Comparison of ENCODE assay signal across 2 cellular contexts in the genomic region with DNA sequence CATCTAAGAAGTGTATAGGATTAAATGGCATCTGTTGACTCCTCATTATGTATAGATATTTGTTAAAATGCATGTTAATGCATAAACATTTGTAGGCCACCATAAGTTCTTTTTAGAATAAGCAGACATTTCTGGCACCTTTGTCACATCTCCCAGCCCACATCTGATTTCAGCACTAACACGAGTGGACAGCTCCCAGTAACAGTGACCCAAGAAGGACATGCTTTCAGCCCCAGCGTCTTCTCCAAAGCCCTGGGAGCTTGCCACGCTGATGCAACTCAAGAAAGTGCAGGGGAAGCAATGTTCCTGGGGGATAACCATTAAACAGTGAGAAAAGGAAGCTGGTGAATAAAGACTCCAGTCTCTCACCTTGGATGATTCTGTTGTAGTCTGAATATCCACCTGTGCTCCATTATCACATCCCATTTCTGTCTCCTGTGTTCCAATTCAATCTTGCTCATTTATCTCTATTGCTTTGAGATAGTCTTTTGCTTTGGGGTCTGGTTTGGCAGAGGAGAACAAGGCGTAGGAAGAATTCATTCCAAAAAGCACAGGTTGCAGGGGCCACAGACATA.
TF ChIP-seq lines count a peak whose summit lies in the region.

No MANE protein-coding gene starts in this region.

TF ChIP-seq in GM23338, 12 proteins besides CTCF, POLR2A, EP300 and RAD21 (continued from another document):
- TF ChIP-seq, protein P1, sequence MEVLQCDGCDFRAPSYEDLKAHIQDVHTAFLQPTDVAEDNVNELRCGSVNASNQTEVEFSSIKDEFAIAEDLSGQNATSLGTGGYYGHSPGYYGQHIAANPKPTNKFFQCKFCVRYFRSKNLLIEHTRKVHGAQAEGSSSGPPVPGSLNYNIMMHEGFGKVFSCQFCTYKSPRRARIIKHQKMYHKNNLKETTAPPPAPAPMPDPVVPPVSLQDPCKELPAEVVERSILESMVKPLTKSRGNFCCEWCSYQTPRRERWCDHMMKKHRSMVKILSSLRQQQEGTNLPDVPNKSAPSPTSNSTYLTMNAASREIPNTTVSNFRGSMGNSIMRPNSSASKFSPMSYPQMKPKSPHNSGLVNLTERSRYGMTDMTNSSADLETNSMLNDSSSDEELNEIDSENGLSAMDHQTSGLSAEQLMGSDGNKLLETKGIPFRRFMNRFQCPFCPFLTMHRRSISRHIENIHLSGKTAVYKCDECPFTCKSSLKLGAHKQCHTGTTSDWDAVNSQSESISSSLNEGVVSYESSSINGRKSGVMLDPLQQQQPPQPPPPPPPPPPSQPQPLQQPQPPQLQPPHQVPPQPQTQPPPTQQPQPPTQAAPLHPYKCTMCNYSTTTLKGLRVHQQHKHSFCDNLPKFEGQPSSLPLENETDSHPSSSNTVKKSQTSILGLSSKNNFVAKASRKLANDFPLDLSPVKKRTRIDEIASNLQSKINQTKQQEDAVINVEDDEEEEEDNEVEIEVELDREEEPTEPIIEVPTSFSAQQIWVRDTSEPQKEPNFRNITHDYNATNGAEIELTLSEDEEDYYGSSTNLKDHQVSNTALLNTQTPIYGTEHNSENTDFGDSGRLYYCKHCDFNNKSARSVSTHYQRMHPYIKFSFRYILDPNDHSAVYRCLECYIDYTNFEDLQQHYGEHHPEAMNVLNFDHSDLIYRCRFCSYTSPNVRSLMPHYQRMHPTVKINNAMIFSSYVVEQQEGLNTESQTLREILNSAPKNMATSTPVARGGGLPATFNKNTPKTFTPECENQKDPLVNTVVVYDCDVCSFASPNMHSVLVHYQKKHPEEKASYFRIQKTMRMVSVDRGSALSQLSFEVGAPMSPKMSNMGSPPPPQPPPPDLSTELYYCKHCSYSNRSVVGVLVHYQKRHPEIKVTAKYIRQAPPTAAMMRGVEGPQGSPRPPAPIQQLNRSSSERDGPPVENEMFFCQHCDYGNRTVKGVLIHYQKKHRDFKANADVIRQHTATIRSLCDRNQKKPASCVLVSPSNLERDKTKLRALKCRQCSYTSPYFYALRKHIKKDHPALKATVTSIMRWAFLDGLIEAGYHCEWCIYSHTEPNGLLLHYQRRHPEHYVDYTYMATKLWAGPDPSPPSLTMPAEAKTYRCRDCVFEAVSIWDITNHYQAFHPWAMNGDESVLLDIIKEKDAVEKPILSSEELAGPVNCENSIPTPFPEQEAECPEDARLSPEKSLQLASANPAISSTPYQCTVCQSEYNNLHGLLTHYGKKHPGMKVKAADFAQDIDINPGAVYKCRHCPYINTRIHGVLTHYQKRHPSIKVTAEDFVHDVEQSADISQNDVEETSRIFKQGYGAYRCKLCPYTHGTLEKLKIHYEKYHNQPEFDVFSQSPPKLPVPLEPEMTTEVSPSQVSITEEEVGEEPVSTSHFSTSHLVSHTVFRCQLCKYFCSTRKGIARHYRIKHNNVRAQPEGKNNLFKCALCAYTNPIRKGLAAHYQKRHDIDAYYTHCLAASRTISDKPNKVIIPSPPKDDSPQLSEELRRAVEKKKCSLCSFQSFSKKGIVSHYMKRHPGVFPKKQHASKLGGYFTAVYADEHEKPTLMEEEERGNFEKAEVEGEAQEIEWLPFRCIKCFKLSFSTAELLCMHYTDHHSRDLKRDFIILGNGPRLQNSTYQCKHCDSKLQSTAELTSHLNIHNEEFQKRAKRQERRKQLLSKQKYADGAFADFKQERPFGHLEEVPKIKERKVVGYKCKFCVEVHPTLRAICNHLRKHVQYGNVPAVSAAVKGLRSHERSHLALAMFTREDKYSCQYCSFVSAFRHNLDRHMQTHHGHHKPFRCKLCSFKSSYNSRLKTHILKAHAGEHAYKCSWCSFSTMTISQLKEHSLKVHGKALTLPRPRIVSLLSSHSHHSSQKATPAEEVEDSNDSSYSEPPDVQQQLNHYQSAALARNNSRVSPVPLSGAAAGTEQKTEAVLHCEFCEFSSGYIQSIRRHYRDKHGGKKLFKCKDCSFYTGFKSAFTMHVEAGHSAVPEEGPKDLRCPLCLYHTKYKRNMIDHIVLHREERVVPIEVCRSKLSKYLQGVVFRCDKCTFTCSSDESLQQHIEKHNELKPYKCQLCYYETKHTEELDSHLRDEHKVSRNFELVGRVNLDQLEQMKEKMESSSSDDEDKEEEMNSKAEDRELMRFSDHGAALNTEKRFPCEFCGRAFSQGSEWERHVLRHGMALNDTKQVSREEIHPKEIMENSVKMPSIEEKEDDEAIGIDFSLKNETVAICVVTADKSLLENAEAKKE (CRISPR knock-in tag; IDR thresholded peaks at IDR 0.05), result peak; percentile 98
- TF ChIP-seq ZNF114 (CRISPR knock-in tag; IDR thresholded peaks at IDR 0.05), result peak; percentile 68; the same call in 1 of the 2 replicates
- peak; percentile 35; the same call in 1 of the 2 replicates for TF ChIP-seq ZNF331 (CRISPR knock-in tag; IDR thresholded peaks at IDR 0.05; ENCODE audit: low read depth)
- TF ChIP-seq, protein P2, sequence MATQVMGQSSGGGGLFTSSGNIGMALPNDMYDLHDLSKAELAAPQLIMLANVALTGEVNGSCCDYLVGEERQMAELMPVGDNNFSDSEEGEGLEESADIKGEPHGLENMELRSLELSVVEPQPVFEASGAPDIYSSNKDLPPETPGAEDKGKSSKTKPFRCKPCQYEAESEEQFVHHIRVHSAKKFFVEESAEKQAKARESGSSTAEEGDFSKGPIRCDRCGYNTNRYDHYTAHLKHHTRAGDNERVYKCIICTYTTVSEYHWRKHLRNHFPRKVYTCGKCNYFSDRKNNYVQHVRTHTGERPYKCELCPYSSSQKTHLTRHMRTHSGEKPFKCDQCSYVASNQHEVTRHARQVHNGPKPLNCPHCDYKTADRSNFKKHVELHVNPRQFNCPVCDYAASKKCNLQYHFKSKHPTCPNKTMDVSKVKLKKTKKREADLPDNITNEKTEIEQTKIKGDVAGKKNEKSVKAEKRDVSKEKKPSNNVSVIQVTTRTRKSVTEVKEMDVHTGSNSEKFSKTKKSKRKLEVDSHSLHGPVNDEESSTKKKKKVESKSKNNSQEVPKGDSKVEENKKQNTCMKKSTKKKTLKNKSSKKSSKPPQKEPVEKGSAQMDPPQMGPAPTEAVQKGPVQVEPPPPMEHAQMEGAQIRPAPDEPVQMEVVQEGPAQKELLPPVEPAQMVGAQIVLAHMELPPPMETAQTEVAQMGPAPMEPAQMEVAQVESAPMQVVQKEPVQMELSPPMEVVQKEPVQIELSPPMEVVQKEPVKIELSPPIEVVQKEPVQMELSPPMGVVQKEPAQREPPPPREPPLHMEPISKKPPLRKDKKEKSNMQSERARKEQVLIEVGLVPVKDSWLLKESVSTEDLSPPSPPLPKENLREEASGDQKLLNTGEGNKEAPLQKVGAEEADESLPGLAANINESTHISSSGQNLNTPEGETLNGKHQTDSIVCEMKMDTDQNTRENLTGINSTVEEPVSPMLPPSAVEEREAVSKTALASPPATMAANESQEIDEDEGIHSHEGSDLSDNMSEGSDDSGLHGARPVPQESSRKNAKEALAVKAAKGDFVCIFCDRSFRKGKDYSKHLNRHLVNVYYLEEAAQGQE (IDR thresholded peaks at IDR 0.05; ENCODE audit: unreplicated experiment), result peak; percentile 90

TF ChIP-seq in WTC11, 78 proteins besides CTCF, POLR2A, EP300 and RAD21 (continued from another document):
- TF ChIP-seq CREM (CRISPR knock-in tag; IDR thresholded peaks at IDR 0.05), result 0 out of 2 replicates have a peak, but pooled peaks have one; percentile 35
- TF ChIP-seq, protein P3, sequence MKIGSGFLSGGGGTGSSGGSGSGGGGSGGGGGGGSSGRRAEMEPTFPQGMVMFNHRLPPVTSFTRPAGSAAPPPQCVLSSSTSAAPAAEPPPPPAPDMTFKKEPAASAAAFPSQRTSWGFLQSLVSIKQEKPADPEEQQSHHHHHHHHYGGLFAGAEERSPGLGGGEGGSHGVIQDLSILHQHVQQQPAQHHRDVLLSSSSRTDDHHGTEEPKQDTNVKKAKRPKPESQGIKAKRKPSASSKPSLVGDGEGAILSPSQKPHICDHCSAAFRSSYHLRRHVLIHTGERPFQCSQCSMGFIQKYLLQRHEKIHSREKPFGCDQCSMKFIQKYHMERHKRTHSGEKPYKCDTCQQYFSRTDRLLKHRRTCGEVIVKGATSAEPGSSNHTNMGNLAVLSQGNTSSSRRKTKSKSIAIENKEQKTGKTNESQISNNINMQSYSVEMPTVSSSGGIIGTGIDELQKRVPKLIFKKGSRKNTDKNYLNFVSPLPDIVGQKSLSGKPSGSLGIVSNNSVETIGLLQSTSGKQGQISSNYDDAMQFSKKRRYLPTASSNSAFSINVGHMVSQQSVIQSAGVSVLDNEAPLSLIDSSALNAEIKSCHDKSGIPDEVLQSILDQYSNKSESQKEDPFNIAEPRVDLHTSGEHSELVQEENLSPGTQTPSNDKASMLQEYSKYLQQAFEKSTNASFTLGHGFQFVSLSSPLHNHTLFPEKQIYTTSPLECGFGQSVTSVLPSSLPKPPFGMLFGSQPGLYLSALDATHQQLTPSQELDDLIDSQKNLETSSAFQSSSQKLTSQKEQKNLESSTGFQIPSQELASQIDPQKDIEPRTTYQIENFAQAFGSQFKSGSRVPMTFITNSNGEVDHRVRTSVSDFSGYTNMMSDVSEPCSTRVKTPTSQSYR (CRISPR knock-in tag; IDR thresholded peaks at IDR 0.05), result 0 out of 2 replicates have a peak, but pooled peaks have one; percentile 47
- TF ChIP-seq SP1 (CRISPR knock-in tag; conservative IDR thresholded peaks at IDR 0.05), result no peak
- TF ChIP-seq JAZF1 (CRISPR knock-in tag; IDR thresholded peaks at IDR 0.05), result no peak
- TF ChIP-seq ZNF138 (CRISPR knock-in tag; conservative IDR thresholded peaks at IDR 0.05), result no peak
